7 cellular contexts compared by ENCODE assay signal in the genomic region with DNA sequence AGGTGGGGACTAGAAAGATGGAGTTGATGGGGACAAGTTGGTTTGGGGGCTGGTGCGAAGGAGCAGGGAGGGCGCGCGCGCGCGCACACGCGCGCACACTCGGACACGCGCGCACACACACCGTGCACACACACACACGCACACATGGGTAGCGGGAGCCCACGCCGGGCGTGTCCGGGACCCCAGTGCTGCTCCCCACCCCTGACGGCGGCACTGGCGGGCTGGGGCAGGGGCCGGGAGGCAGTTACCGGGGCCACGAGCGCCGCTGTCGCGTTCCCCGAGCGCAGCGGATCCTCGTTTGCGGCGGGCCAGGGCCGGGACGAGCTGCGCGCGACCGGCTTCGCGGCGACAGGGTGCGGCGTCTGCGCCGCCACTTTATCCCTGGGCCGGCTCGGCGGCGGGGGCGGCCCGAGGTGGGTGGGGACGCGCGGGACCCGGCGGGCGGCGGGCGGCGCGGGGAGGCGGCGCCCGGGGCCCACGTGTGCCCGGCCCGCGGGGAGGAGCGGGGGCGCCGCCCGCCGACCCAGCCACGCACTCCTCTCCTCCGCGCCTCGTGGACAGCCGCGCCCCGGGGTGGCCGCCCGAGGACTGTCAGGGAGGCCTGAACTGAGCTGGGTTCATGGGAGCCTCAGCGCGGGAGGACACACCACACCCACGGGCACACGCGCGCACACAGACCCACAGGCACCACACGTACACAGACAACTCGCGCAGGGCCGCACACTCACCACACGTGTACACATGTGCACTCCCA. TPM values are rescaled to one million over a fixed set of nuclear protein-coding genes. Genes with fewer than 3 reads are reported as not detected.
DNase-seq lines count a peak whose midpoint lies in the region; ATAC-seq and TF ChIP-seq lines count a peak whose summit lies in the region.

No MANE protein-coding gene starts in this region.

- in situ Hi-C loops in G401 (cut with HindIII; ENCODE audit: low sequenced_read_pairs), result no loop called here

- peak overlapping the region; percentile 93 to 99 for H3K9ac ChIP-seq in colonic mucosa (ENCODE audit: low read depth in 2 of 2, low read length in 2 of 2)

- TF ChIP-seq CTCF in colonic mucosa (IDR thresholded peaks at IDR 0.05), result peak; percentile 22
- TF ChIP-seq CTCF in right lobe of liver (IDR thresholded peaks at IDR 0.05), result peak in 3 of 4 donors; percentile 21 to 40 (median 31)

- H3K4me1 ChIP-seq in colonic mucosa (peaks cover 10% of the 10 kb centered on the region), right lobe of liver (peaks cover 0 to 36% (median 9%) of the 10 kb centered on the region in 4 donors)

- H3K9me3 ChIP-seq in colonic mucosa, result no peaks in the 10 kb centered on the region
- no peaks in the 10 kb centered on the region for H3K9me3 ChIP-seq in right lobe of liver

- DNase-seq in G401 (ENCODE audit: low spot score) (peak; percentile 32), NOMO-1 treated with DMSO at 0.1 percent for 48 hours (lab: John Stamatoyannopoulos, UW; ENCODE audit: unreplicated experiment) (peak; percentile 49), colonic mucosa (peak; percentile 64), right lobe of liver (peak; percentile 78 to 85 (median 81)), substantia nigra (lab: John Stamatoyannopoulos, UW) (peak in 28 of 49 donors; percentile 10 to 75 (median 50))

- H3K27ac ChIP-seq in colonic mucosa, result peak overlapping the region; percentile 84
- peak overlapping the region; percentile 71 to 92 (median 87) for H3K27ac ChIP-seq in right lobe of liver
- H3K27ac ChIP-seq in substantia nigra (ENCODE audit: low read depth, low read length, poor library complexity, severe bottlenecking), result peak overlapping the region; percentile 63

- WGBS in right lobe of liver (ENCODE audit: insufficient coverage, low coverage, low lambda C conversion rate, missing lambda C conversion rate), result 0% methylated on average over 1 of the region's 98 CpGs

- ATAC-seq in GM21390 (IDR thresholded peaks at IDR 0.05; ENCODE audit: unreplicated experiment) (peak; percentile 52), right lobe of liver (peak; percentile 54 to 82 (median 64)), HG02981 (IDR thresholded peaks at IDR 0.05; ENCODE audit: unreplicated experiment) (no peak)

- TF ChIP-seq POLR2A in right lobe of liver (IDR thresholded peaks at IDR 0.05), result peak; percentile 78

- intact Hi-C loops in colonic mucosa (cut with DNase I), result no loop called here
- intact Hi-C loops in right lobe of liver (cut with DNase I), result no loop called here

- H3K4me3 ChIP-seq in colonic mucosa (peak overlapping the region; percentile 70), right lobe of liver (peak overlapping the region; percentile 58 to 87 (median 68))

- H3K36me3 ChIP-seq in colonic mucosa (peaks cover 3% of the 10 kb centered on the region), right lobe of liver (no peaks in the 10 kb centered on the region)

- H3K27me3 ChIP-seq in colonic mucosa (no peaks in the 10 kb centered on the region), right lobe of liver (no peaks in the 10 kb centered on the region)

RNA-seq across cellular contexts. Expression of gene MGLL, which starts 0.7 kb away (rescaled TPM):
- not detected in 2 replicates for total RNA-seq in G401 (2014; rRNA removed; shearing (Covaris generic))
- total RNA-seq in colonic mucosa (100 to 1,000 TPM; 123 to 200 TPM), right lobe of liver (100 to 1,000 TPM in 5 of 6 experiments, 10 to 100 TPM in 1; 97.0 to 168 (median 115) TPM)

Comparison
In these comparisons a context has a peak if more than half of its experiments do, and no peak if none do; other contexts are left out.
1. RNA of gene MGLL, which starts 0.7 kb away (total RNA-seq): 123 to 200 TPM in colonic mucosa and 97.0 to 168 TPM in right lobe of liver; not detected in G401; every median in the first group is over 10 times any median in the second.
2. Peak in every context shown above with its lines, with median percentiles within 50 percentile points of each other: DNase-seq and H3K27ac ChIP-seq.